In genomic region chr3:65597225-65597951, GRCh38 we compare ENCODE assay signal across 8 cellular contexts.
A peak's percentile ranks its signal among the peaks of the same experiment; 100 is the strongest.
DNase-seq lines count a peak whose midpoint lies in the region; ATAC-seq, FAIRE-seq and TF ChIP-seq lines count a peak whose summit lies in the region.

No MANE protein-coding gene starts in this region.

- in situ Hi-C loops in K562 (cut with MboI): no loop called here

- FAIRE-seq in K562 (lab: Jason Lieb, UNC): no peak
- no peak for FAIRE-seq in small intestine (lab: Jason Lieb, UNC)

- H3K27ac ChIP-seq in K562 (ENCODE audit: extremely low read depth, low read depth, low read length) (no peak overlapping the region), iPS-20b (ENCODE audit: low read length) (peak overlapping the region; percentile 100), small intestine (ENCODE audit: low read depth in 1 of 2, low read length in 1 of 2) (no peak overlapping the region), PC-9 (no peak overlapping the region)

- TF ChIP-seq RAD21 in K562 (CRISPR knock-in tag; conservative IDR thresholded peaks at IDR 0.05 in 1 of 2, IDR thresholded peaks at IDR 0.05 in 1 of 2): no peak

- H3K9me1 ChIP-seq in K562 (ENCODE audit: control insufficient read depth, insufficient read depth, low read length): no peaks in the 10 kb centered on the region

- no peaks in the 10 kb centered on the region for H3K9me2 ChIP-seq in PC-9 (ENCODE audit: insufficient read depth)

- no peak for TF ChIP-seq EP300 in K562 (IDR thresholded peaks at IDR 0.05; ENCODE audit: low read length)

- H3K4me3 ChIP-seq in K562 (peak overlapping the region; percentile 45), iPS-20b (ENCODE audit: low read length) (peak overlapping the region; percentile 87), small intestine (ENCODE audit: low read depth in 1 of 2, low read length in 2 of 2) (peak overlapping the region in 1 of 2 donors; percentile 20), PC-9 (no peak overlapping the region)

- H4K20me1 ChIP-seq in K562 (replicated peaks; ENCODE audit: control insufficient read depth, insufficient read depth, low read length) (no peaks in the 10 kb centered on the region), PC-9 (ENCODE audit: insufficient read depth) (no peaks in the 10 kb centered on the region)

- ATAC-seq in K562 (peak; percentile 9; the same call in 2 of the 3 replicates), HG02973 (IDR thresholded peaks at IDR 0.05; ENCODE audit: unreplicated experiment) (no peak)

- CTCF ChIA-PET in K562 (lab: Yijun Ruan, JAX; ENCODE audit: low intra/inter-chr PET ratio) (no interaction called here), PC-9 (lab: Charles Lee) (no interaction called here)

- H2AFZ ChIP-seq in K562 (ENCODE audit: low read depth, low read length): peak overlapping the region; percentile 9; the same call in 1 of the 2 replicates
- no peak overlapping the region for H2AFZ ChIP-seq in PC-9

- no peak overlapping the region for H3K27ac Mint-ChIP-seq in HFFc6

- H3K79me2 ChIP-seq in K562 (ENCODE audit: control insufficient read depth, insufficient read depth, low read length) (peaks cover 51% of the 10 kb centered on the region), PC-9 (ENCODE audit: low read depth) (no peaks in the 10 kb centered on the region)

- peak overlapping the region; percentile 66; the same call in 1 of the 2 replicates for H3K4me2 ChIP-seq in K562 (ENCODE audit: insufficient read depth, low read length)
- H3K4me2 ChIP-seq in PC-9: no peak overlapping the region

- H3K9me3 Mint-ChIP-seq in HFFc6: no peaks in the 10 kb centered on the region

- H3K9me3 ChIP-seq in K562 (replicated peaks; ENCODE audit: control insufficient read depth, insufficient read depth, low read depth, low read length) (no peaks in the 10 kb centered on the region), iPS-20b (ENCODE audit: insufficient read depth, low read depth, low read length) (no peaks in the 10 kb centered on the region), small intestine (ENCODE audit: control insufficient read depth, low read depth) (no peaks in the 10 kb centered on the region), PC-9 (ENCODE audit: insufficient read depth, low read depth) (no peaks in the 10 kb centered on the region)

- BruUV-seq in K562 (replicated peaks; lab: Mats Ljungman, UMichigan) (no TSS peak), PC-9 (replicated peaks; lab: Mats Ljungman, UMichigan) (no TSS peak)

- DNase-seq in HFFc6 (no peak), K562 (ENCODE audit: extremely low read depth in 1 of 4, low spot score in 3 of 4) (no peak), small intestine (peak; percentile 25), PC-9 (no peak), dedifferentiated amniotic fluid mesenchymal stem cell (ENCODE audit: extremely low spot score) (no peak), GDM1 (lab: John Stamatoyannopoulos, UW) (no peak)

- H3K4me3 Mint-ChIP-seq in HFFc6: peak overlapping the region; percentile 78

- no peaks in the 10 kb centered on the region for H3K36me3 Mint-ChIP-seq in HFFc6 (ENCODE audit: low read depth)

- H3K4me1 ChIP-seq in K562 (replicated peaks in 1 of 2; ENCODE audit: control insufficient read depth in 2 of 2, insufficient read depth in 2 of 2, low read length in 2 of 2) (peaks cover 11 to 31% of the 10 kb centered on the region in 2 experiments; a peak in 4 of 5 replicates), iPS-20b (ENCODE audit: insufficient read depth, low read length) (peaks cover 48% of the 10 kb centered on the region), small intestine (ENCODE audit: control insufficient read depth in 2 of 2, insufficient read depth in 1 of 2, low read depth in 1 of 2, low read length in 1 of 2) (peaks cover 0 to 5% of the 10 kb centered on the region in 2 donors), PC-9 (replicated peaks; ENCODE audit: insufficient read depth) (no peaks in the 10 kb centered on the region; the same call in 1 of the 2 replicates)

- 28% methylated on average over 15 of the region's 34 CpGs for WGBS in K562 (ENCODE audit: insufficient coverage, low coverage, missing lambda C conversion rate)
- 5 to 16% (median 7%) methylated on average over 27 to 34 of the region's 34 CpGs for WGBS in small intestine, 3 donors

- no peak for TF ChIP-seq CTCF in HFFc6 (IDR thresholded peaks at IDR 0.05)
- TF ChIP-seq CTCF in K562 (IDR thresholded peaks at IDR 0.05 in 2 of 3, conservative IDR thresholded peaks at IDR 0.05 in 1 of 3; ENCODE audit: insufficient read depth in 2 of 3, low read depth in 1 of 3, low read length in 3 of 3): no peak
- TF ChIP-seq CTCF in PC-9 (conservative IDR thresholded peaks at IDR 0.05): no peak

- TF ChIP-seq POLR2A in K562 (conservative IDR thresholded peaks at IDR 0.05): no peak

- H3K36me3 ChIP-seq in K562 (ENCODE audit: control insufficient read depth, insufficient read depth, low read length) (no peaks in the 10 kb centered on the region), iPS-20b (ENCODE audit: insufficient read depth, low read depth, low read length) (no peaks in the 10 kb centered on the region), small intestine (ENCODE audit: control insufficient read depth in 2 of 2, insufficient read depth in 2 of 2, low read length in 2 of 2) (no peaks in the 10 kb centered on the region), PC-9 (ENCODE audit: low read depth) (no peaks in the 10 kb centered on the region)

- no peaks in the 10 kb centered on the region for H3F3A ChIP-seq in PC-9 (ENCODE audit: insufficient read depth, low read depth)

- peaks cover 20% of the 10 kb centered on the region for H3K4me1 Mint-ChIP-seq in HFFc6 (ENCODE audit: low read depth)

- intact Hi-C loops in K562 (cut with micrococcal nuclease): loop anchor here (10.0 kb wide), 1 partner anchor 137 kb away; no protein-coding TSS in a partner anchor
- intact Hi-C loops in PC-9 (cut with micrococcal nuclease; ENCODE audit: unreplicated experiment): no loop called here

- no peaks in the 10 kb centered on the region for H3K27me3 ChIP-seq in K562 (ENCODE audit: control insufficient read depth in 2 of 2, insufficient read depth in 2 of 2, low read length in 2 of 2)
- H3K27me3 ChIP-seq in iPS-20b (ENCODE audit: insufficient read depth, low read length): peaks cover 10% of the 10 kb centered on the region
- H3K27me3 ChIP-seq in small intestine (ENCODE audit: control insufficient read depth in 2 of 2, insufficient read depth in 2 of 2, low read length in 2 of 2): no peaks in the 10 kb centered on the region
- H3K27me3 ChIP-seq in PC-9 (ENCODE audit: insufficient read depth, low read depth): no peaks in the 10 kb centered on the region

- H3K9ac ChIP-seq in K562 (ENCODE audit: insufficient read depth in 1 of 2, low read depth in 2 of 2, low read length in 2 of 2) (peak overlapping the region; percentile 25 to 82), iPS-20b (ENCODE audit: low read depth, low read length) (peak overlapping the region; percentile 95)

- no peaks in the 10 kb centered on the region for H3K27me3 Mint-ChIP-seq in HFFc6 (ENCODE audit: insufficient read depth)

- POLR2A ChIA-PET in K562 (lab: Yijun Ruan, JAX): interaction anchor here (1.0 kb wide), 1 partner anchor 30 kb away, joined by 3 read pairs; no protein-coding TSS in a partner anchor
- POLR2A ChIA-PET in PC-9 (lab: Charles Lee; ENCODE audit: unreplicated experiment): no interaction called here

TF ChIP-seq in K562, 482 proteins besides CTCF, POLR2A, EP300 and RAD21:
- peak; percentile 60 for TF ChIP-seq RBFOX2 (IDR thresholded peaks at IDR 0.05; ENCODE audit: low read depth, low read length)
- no peak for TF ChIP-seq MBD2 (IDR thresholded peaks at IDR 0.05; ENCODE audit: borderline replicate concordance, low read depth)
TF ChIP-seq in K562: peak in this region for 1.
